ENCODE assay signal across 22 cellular contexts in genomic region chr16:1563786-1564185, GRCh38. TPM values are rescaled to one million over a fixed set of nuclear protein-coding genes. Genes with fewer than 3 reads are reported as not detected.
"Had no signal": no experiment of that assay in that cellular context is flagged by ENCODE, and none has a peak within 500 bp of the region (broad histone marks: within the 10 kb centered on the region; RNA-seq: fewer than 3 reads in every experiment).

No MANE protein-coding gene starts in this region.

- H3K27ac Mint-ChIP-seq: dendritic cell treated with granulocyte-macrophage colony-stimulating factor and Interleukin-4, amounts not matched to agents 40 ng/mL and 50 ng/mL, for 4 days; effector memory CD8-positive, alpha-beta T cell had no signal

- H3K9me3 ChIP-seq: colonic mucosa, esophagus muscularis mucosa, esophagus squamous epithelium, gastrocnemius medialis, gastroesophageal sphincter, heart left ventricle, heart right ventricle had no signal

- H3K4me1 ChIP-seq: colonic mucosa, foreskin keratinocyte, gastrocnemius medialis, gastroesophageal sphincter had no signal

- H3K27ac ChIP-seq: colonic mucosa, coronary artery, epithelial cell of prostate, esophagus muscularis mucosa, esophagus squamous epithelium, foreskin keratinocyte, gastrocnemius medialis, heart left ventricle, heart right ventricle had no signal

- H3K4me3 Mint-ChIP-seq: dendritic cell treated with granulocyte-macrophage colony-stimulating factor and Interleukin-4, amounts not matched to agents 40 ng/mL and 50 ng/mL, for 4 days; effector memory CD8-positive, alpha-beta T cell had no signal

- H3K27me3 Mint-ChIP-seq: dendritic cell treated with granulocyte-macrophage colony-stimulating factor and Interleukin-4, amounts not matched to agents 40 ng/mL and 50 ng/mL, for 4 days had no signal

- H3K36me3 ChIP-seq: colonic mucosa had no signal

- ATAC-seq: effector memory CD8-positive, alpha-beta T cell; esophagus mucosa; foreskin keratinocyte; gastrocnemius medialis; gastroesophageal sphincter; heart left ventricle; heart right ventricle had no signal

- H3K4me3 ChIP-seq: colonic mucosa, coronary artery, dorsolateral prefrontal cortex, esophagus muscularis mucosa, esophagus squamous epithelium, gastrocnemius medialis, gastroesophageal sphincter, heart left ventricle, heart right ventricle had no signal

- H3K27me3 ChIP-seq: colonic mucosa, dorsolateral prefrontal cortex, esophagus muscularis mucosa, esophagus squamous epithelium, foreskin keratinocyte, gastrocnemius medialis, gastroesophageal sphincter, heart left ventricle, heart right ventricle had no signal

- DNase-seq: colonic mucosa; cortex of kidney; dorsolateral prefrontal cortex; effector CD4-positive, alpha-beta T cell; effector CD8-positive, alpha-beta T cell; effector memory CD4-positive, alpha-beta T cell; effector memory CD8-positive, alpha-beta T cell; erythroblast; esophagus squamous epithelium; foreskin keratinocyte; foreskin melanocyte; gastrocnemius medialis; head of caudate nucleus; heart left ventricle; heart right ventricle had no signal

- H3K9me3 Mint-ChIP-seq: dendritic cell treated with granulocyte-macrophage colony-stimulating factor and Interleukin-4, amounts not matched to agents 40 ng/mL and 50 ng/mL, for 4 days; effector memory CD8-positive, alpha-beta T cell had no signal

RNA-seq across cellular contexts. Expression of gene TMEM204, which starts 30.3 kb away (rescaled TPM):
- total RNA-seq: epithelial cell of proximal tubule had no signal
